ENCODE assay signal across 12 cellular contexts in genomic region chr11:134637091-134638015, GRCh38.
"Had no signal": no experiment of that assay in that cellular context is flagged by ENCODE, and none has a peak within 500 bp of the region (broad histone marks: within the 10 kb centered on the region; RNA-seq: fewer than 3 reads in every experiment).

No MANE protein-coding gene starts in this region.

- H3K27me3 Mint-ChIP-seq: activated CD4-positive, alpha-beta T cell treated with anti-CD3 and anti-CD28 coated beads, Interleukin-2, amount 10 ng/mL, durations not matched to agents 24 days and 14 days; activated naive CD8-positive, alpha-beta T cell had no signal

- H3K4me1 ChIP-seq: lower lobe of right lung, sigmoid colon had no signal

- H3K27ac ChIP-seq: lower lobe of right lung, sigmoid colon had no signal

- H3K36me3 Mint-ChIP-seq: activated naive CD8-positive, alpha-beta T cell had no signal

- H3K9me3 ChIP-seq: lower lobe of right lung, sigmoid colon had no signal

- H3K36me3 ChIP-seq: lower lobe of right lung, sigmoid colon had no signal

- H3K4me3 Mint-ChIP-seq: activated CD4-positive, alpha-beta T cell treated with anti-CD3 and anti-CD28 coated beads, Interleukin-2, amount 10 ng/mL, durations not matched to agents 24 days and 14 days; activated CD8-positive, alpha-beta T cell treated with anti-CD3 and anti-CD28 coated beads, Interleukin-2, amount 10 ng/mL, durations not matched to agents 7 days and 5 days; activated naive CD8-positive, alpha-beta T cell; activated T-helper 1 cell treated with anti-CD3 and anti-CD28 coated beads, Interleukin-12 subunit alpha, Interleukin-12 subunit beta, Interleukin-2, Interleukin-4 antibody, amounts not matched to agents 30 ng/mL and 10 ng/mL and 1 ng/mL, durations not matched to agents 14 hours and 24 hours and 36 hours; effector memory CD8-positive, alpha-beta T cell; nephron had no signal

- H3K27ac Mint-ChIP-seq: activated CD4-positive, alpha-beta T cell treated with anti-CD3 and anti-CD28 coated beads, Interleukin-2, amount 10 ng/mL, durations not matched to agents 24 days and 14 days; activated CD8-positive, alpha-beta T cell treated with anti-CD3 and anti-CD28 coated beads, Interleukin-2, amount 10 ng/mL, durations not matched to agents 7 days and 5 days; activated naive CD8-positive, alpha-beta T cell; activated T-helper 1 cell treated with anti-CD3 and anti-CD28 coated beads, Interleukin-12 subunit alpha, Interleukin-12 subunit beta, Interleukin-2, Interleukin-4 antibody, amounts not matched to agents 30 ng/mL and 10 ng/mL and 1 ng/mL, durations not matched to agents 14 hours and 24 hours and 36 hours; effector memory CD8-positive, alpha-beta T cell; nephron had no signal

- H3K4me3 ChIP-seq: lower lobe of right lung, sigmoid colon had no signal

- DNase-seq: activated CD4-positive, alpha-beta T cell treated with anti-CD3 and anti-CD28 coated beads, Interleukin-2, amount 10 ng/mL, durations not matched to agents 24 days and 14 days; activated CD4-positive, CD25-positive, alpha-beta regulatory T cell; activated CD8-positive, alpha-beta T cell treated with anti-CD3 and anti-CD28 coated beads, Interleukin-2, amount 10 ng/mL, durations not matched to agents 7 days and 5 days; activated gamma-delta T cell treated with Interleukin-2 at 50 U/mL for 16 hours; dermis blood vessel endothelial cell; effector memory CD8-positive, alpha-beta T cell; lower lobe of right lung; sigmoid colon; stimulated activated naive CD4-positive, alpha-beta T cell had no signal

- ATAC-seq: activated CD8-positive, alpha-beta T cell treated with anti-CD3 and anti-CD28 coated beads, Interleukin-2, amount 10 ng/mL, durations not matched to agents 7 days and 5 days; effector memory CD8-positive, alpha-beta T cell; lower lobe of right lung had no signal

- H3K9me3 Mint-ChIP-seq: activated CD4-positive, alpha-beta T cell treated with anti-CD3 and anti-CD28 coated beads, Interleukin-2, amount 10 ng/mL, durations not matched to agents 24 days and 14 days; activated T-helper 1 cell treated with anti-CD3 and anti-CD28 coated beads, Interleukin-12 subunit alpha, Interleukin-12 subunit beta, Interleukin-2, Interleukin-4 antibody, amounts not matched to agents 30 ng/mL and 10 ng/mL and 1 ng/mL, durations not matched to agents 14 hours and 24 hours and 36 hours; effector memory CD8-positive, alpha-beta T cell; nephron had no signal

- H3K4me1 Mint-ChIP-seq: activated CD4-positive, alpha-beta T cell treated with anti-CD3 and anti-CD28 coated beads, Interleukin-2, amount 10 ng/mL, durations not matched to agents 24 days and 14 days had no signal
